In genomic region chr17:5049314-5049819, GRCh38 we compare ENCODE assay signal across 10 cellular contexts. TPM values are rescaled to one million over a fixed set of nuclear protein-coding genes. Genes with fewer than 3 reads are reported as not detected.
A peak's percentile ranks its signal among the peaks of the same experiment; 100 is the strongest.
DNase-seq lines count a peak whose midpoint lies in the region; ATAC-seq and TF ChIP-seq lines count a peak whose summit lies in the region.
"Had no signal": no experiment of that assay in that cellular context is flagged by ENCODE, and none has a peak within 500 bp of the region (broad histone marks: within the 10 kb centered on the region; RNA-seq: fewer than 3 reads in every experiment).

No MANE protein-coding gene starts in this region.

- H3K9me3 Mint-ChIP-seq in activated CD8-positive, alpha-beta memory T cell treated with anti-CD3 and anti-CD28 coated beads, Interleukin-2, amount 10 ng/mL, durations not matched to agents 7 days and 5 days (ENCODE audit: low read depth) = no peaks in the 10 kb centered on the region

- DNase-seq in GM20000 (ENCODE audit: low spot score) (peak; percentile 55), fibroblast of villous mesenchyme (ENCODE audit: low read depth) (peak; percentile 45), NCI-H524 (lab: John Stamatoyannopoulos, UW) (no peak), HPDE6-E6E7 (ENCODE audit: extremely low spot score) (no peak)
- DNase-seq in activated CD8-positive, alpha-beta memory T cell treated with anti-CD3 and anti-CD28 coated beads, Interleukin-2, amount 10 ng/mL, durations not matched to agents 7 days and 5 days = peak; percentile 84
- peak; percentile 43 for DNase-seq in stimulated activated CD4-positive, alpha-beta T cell treated with anti-CD3 and anti-CD28 coated beads, Interleukin-15, amount 100 ng/mL, for 24 hours
- DNase-seq: NCI-H226 had no signal

- peaks cover 38% of the 10 kb centered on the region for H3K36me3 Mint-ChIP-seq in activated CD8-positive, alpha-beta memory T cell treated with anti-CD3 and anti-CD28 coated beads, Interleukin-2, amount 10 ng/mL, durations not matched to agents 7 days and 5 days

- ATAC-seq in activated CD8-positive, alpha-beta memory T cell treated with anti-CD3 and anti-CD28 coated beads, Interleukin-2, amount 10 ng/mL, durations not matched to agents 7 days and 5 days = peak; percentile 87
- ATAC-seq in HG03354 (IDR thresholded peaks at IDR 0.05; ENCODE audit: poor library complexity, severe bottlenecking, unreplicated experiment) (no peak), GM18519 (IDR thresholded peaks at IDR 0.05; ENCODE audit: low FRiP score, unreplicated experiment) (no peak)

- peaks cover 50% of the 10 kb centered on the region for H3K4me1 Mint-ChIP-seq in activated CD8-positive, alpha-beta memory T cell treated with anti-CD3 and anti-CD28 coated beads, Interleukin-2, amount 10 ng/mL, durations not matched to agents 7 days and 5 days

- CTCF ChIA-PET in activated CD8-positive, alpha-beta memory T cell treated with anti-CD3 and anti-CD28 coated beads, Interleukin-2, amount 10 ng/mL, durations not matched to agents 7 days and 5 days (lab: Charles Lee) = interaction anchor here (0.7 to 4.0 kb wide), 10 partner anchors 12 to 140 kb away, joined by 3 to 20 read pairs (median 4); partner anchors contain the start of genes CAMTA2, INCA1 and KIF1C

- no peaks in the 10 kb centered on the region for H3K27me3 Mint-ChIP-seq in activated CD8-positive, alpha-beta memory T cell treated with anti-CD3 and anti-CD28 coated beads, Interleukin-2, amount 10 ng/mL, durations not matched to agents 7 days and 5 days

- H3K4me3 ChIP-seq in fibroblast of villous mesenchyme (ENCODE audit: low read depth, low read length) = no peak overlapping the region
- H3K4me3 ChIP-seq: thyroid gland had no signal

- TF ChIP-seq CTCF in GM20000 (IDR thresholded peaks at IDR 0.05; ENCODE audit: extremely low read depth, missing control alignments) (no peak), fibroblast of villous mesenchyme (IDR thresholded peaks at IDR 0.05; ENCODE audit: insufficient read depth, low read depth, low read length) (no peak)

- H3K27ac Mint-ChIP-seq in activated CD8-positive, alpha-beta memory T cell treated with anti-CD3 and anti-CD28 coated beads, Interleukin-2, amount 10 ng/mL, durations not matched to agents 7 days and 5 days = peak overlapping the region; percentile 78

- H3K4me3 Mint-ChIP-seq in activated CD8-positive, alpha-beta memory T cell treated with anti-CD3 and anti-CD28 coated beads, Interleukin-2, amount 10 ng/mL, durations not matched to agents 7 days and 5 days = no peak overlapping the region

RNA-seq across cellular contexts. Expression of gene SLC52A1, which starts 14.1 kb away (rescaled TPM):
- 1 to 10 TPM in 1 of 2 experiments, under 1 TPM in 1; 0.84 to 2.2 TPM for total RNA-seq in activated CD8-positive, alpha-beta memory T cell treated with anti-CD3 and anti-CD28 coated beads, Interleukin-2, amount 10 ng/mL, durations not matched to agents 7 days and 5 days
- under 0.01 and 0.43 TPM in 2 replicates for total RNA-seq in fibroblast of villous mesenchyme

RNA-seq across cellular contexts. Expression of gene ZFP3, which starts 28.9 kb away (rescaled TPM):
- 1 to 10 TPM; 1.9 to 2.9 TPM for total RNA-seq in activated CD8-positive, alpha-beta memory T cell treated with anti-CD3 and anti-CD28 coated beads, Interleukin-2, amount 10 ng/mL, durations not matched to agents 7 days and 5 days
- 1.6 and 2.2 TPM in 2 replicates for total RNA-seq in fibroblast of villous mesenchyme

RNA-seq across cellular contexts. Expression of gene KIF1C, which starts 51.6 kb away (rescaled TPM):
- 10 to 100 TPM; 39.8 to 51.0 TPM for total RNA-seq in activated CD8-positive, alpha-beta memory T cell treated with anti-CD3 and anti-CD28 coated beads, Interleukin-2, amount 10 ng/mL, durations not matched to agents 7 days and 5 days
- 50.6 and 56.6 TPM in 2 replicates for total RNA-seq in fibroblast of villous mesenchyme

RNA-seq across cellular contexts. Expression of gene INCA1, which starts 52.0 kb away (rescaled TPM):
- under 1 TPM; 0.20 to 0.23 TPM for total RNA-seq in activated CD8-positive, alpha-beta memory T cell treated with anti-CD3 and anti-CD28 coated beads, Interleukin-2, amount 10 ng/mL, durations not matched to agents 7 days and 5 days
- total RNA-seq in fibroblast of villous mesenchyme = 0.97 and 1.3 TPM in 2 replicates

Comparison
In these comparisons a context has a peak if more than half of its experiments do, and no peak if none do; other contexts are left out.
1. DNase-seq: peak in GM20000 (single experiment), activated CD8-positive, alpha-beta memory T cell treated with anti-CD3 and anti-CD28 coated beads, Interleukin-2, amount 10 ng/mL, durations not matched to agents 7 days and 5 days (single experiment), fibroblast of villous mesenchyme (single experiment) and stimulated activated CD4-positive, alpha-beta T cell treated with anti-CD3 and anti-CD28 coated beads, Interleukin-15, amount 100 ng/mL, for 24 hours (single experiment); none in NCI-H524 (0 of 2) and HPDE6-E6E7 (single experiment).